Comparison of ENCODE assay signal across 1 cellular context in the genomic region with DNA sequence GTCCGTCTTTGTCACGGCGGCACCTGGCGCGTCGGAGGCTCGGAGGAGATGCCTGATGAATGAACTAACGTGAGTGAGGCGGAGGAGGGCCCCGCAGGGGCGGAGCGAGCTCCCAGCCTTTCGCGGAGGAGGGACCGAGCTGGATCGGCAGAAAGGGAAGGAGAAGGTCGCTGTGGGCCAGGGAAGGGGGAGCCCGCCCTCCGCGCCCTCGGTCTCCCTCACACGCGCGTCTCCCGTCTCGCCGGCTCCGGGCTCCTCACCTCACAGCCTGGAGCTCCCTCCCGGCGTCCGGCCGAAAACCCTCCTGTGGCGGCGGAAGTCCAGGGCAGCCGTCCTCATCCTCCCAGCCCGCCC.
TF ChIP-seq lines count a peak whose summit lies in the region.

No MANE protein-coding gene starts in this region.

TF ChIP-seq in H1, 55 proteins besides CTCF, POLR2A, EP300 and RAD21 (continued from another document):
- TF ChIP-seq CHD1 (IDR thresholded peaks at IDR 0.05; ENCODE audit: low read depth, low read length) (no peak; the same call in 1 of the 2 replicates), CEBPB (IDR thresholded peaks at IDR 0.05; ENCODE audit: low read depth, low read length) (no peak), POLR2AphosphoS5 (IDR thresholded peaks at IDR 0.05; ENCODE audit: low read depth, low read length) (peak; percentile 63), GTF2F1 (IDR thresholded peaks at IDR 0.05; ENCODE audit: borderline replicate concordance, low read depth, low read length) (no peak), RFX5 (IDR thresholded peaks at IDR 0.05; ENCODE audit: borderline replicate concordance, low read depth, low read length) (no peak), ASH2L (IDR thresholded peaks at IDR 0.05; ENCODE audit: low read length) (peak; percentile 69)
